Comparison of ENCODE assay signal across 15 cellular contexts in genomic region chr5:143010335-143010734, GRCh38.
A peak's percentile ranks its signal among the peaks of the same experiment; 100 is the strongest.
DNase-seq lines count a peak whose midpoint lies in the region; ATAC-seq, FAIRE-seq and TF ChIP-seq lines count a peak whose summit lies in the region.
"Had no signal": no experiment of that assay in that cellular context is flagged by ENCODE, and none has a peak within 500 bp of the region (broad histone marks: within the 10 kb centered on the region; RNA-seq: fewer than 3 reads in every experiment).

No MANE protein-coding gene starts in this region.

- CTCF ChIA-PET in activated naive CD4-positive, alpha-beta T cell treated with anti-CD3 and anti-CD28 coated beads, Interleukin-2, amount 10 ng/mL, durations not matched to agents 7 days and 5 days (lab: Charles Lee): no interaction called here

- H3K27me3 Mint-ChIP-seq in activated naive CD4-positive, alpha-beta T cell treated with anti-CD3 and anti-CD28 coated beads, Interleukin-2, amount 10 ng/mL, durations not matched to agents 7 days and 5 days: no peaks in the 10 kb centered on the region
- H3K27me3 Mint-ChIP-seq: stimulated activated naive CD8-positive, alpha-beta T cell treated with anti-CD3 and anti-CD28 coated beads, Interleukin-15, amount 100 ng/mL, for 72 hours had no signal

- H3K36me3 ChIP-seq in bronchial epithelial cell (ENCODE audit: control insufficient read depth, insufficient read depth, low read length): no peaks in the 10 kb centered on the region

- H3K4me1 Mint-ChIP-seq in activated naive CD4-positive, alpha-beta T cell treated with anti-CD3 and anti-CD28 coated beads, Interleukin-2, amount 10 ng/mL, durations not matched to agents 7 days and 5 days: peaks cover 56% of the 10 kb centered on the region
- H3K4me1 Mint-ChIP-seq in stimulated activated effector memory CD8-positive, alpha-beta T cell treated with anti-CD3 and anti-CD28 coated beads, Interleukin-12 subunit alpha, Interleukin-12 subunit beta, amount 100 ng/mL, for 72 hours: peaks cover 60% of the 10 kb centered on the region

- peak overlapping the region; percentile 24 for H3K27ac Mint-ChIP-seq in activated naive CD4-positive, alpha-beta T cell treated with anti-CD3 and anti-CD28 coated beads, Interleukin-2, amount 10 ng/mL, durations not matched to agents 7 days and 5 days
- H3K27ac Mint-ChIP-seq in activated naive CD4-positive, alpha-beta T cell treated with anti-CD3 and anti-CD28 coated beads, Interleukin-2, amount 50 U/mL, for 72 hours: peak overlapping the region in 1 of 2 donors; percentile 71
- H3K27ac Mint-ChIP-seq in stimulated activated effector memory CD8-positive, alpha-beta T cell treated with anti-CD3 and anti-CD28 coated beads, Interleukin-12 subunit alpha, Interleukin-12 subunit beta, amount 100 ng/mL, for 72 hours: peak overlapping the region; percentile 100

- H3K36me3 Mint-ChIP-seq in activated naive CD4-positive, alpha-beta T cell treated with anti-CD3 and anti-CD28 coated beads, Interleukin-2, amount 10 ng/mL, durations not matched to agents 7 days and 5 days: peaks cover 7% of the 10 kb centered on the region
- no peaks in the 10 kb centered on the region for H3K36me3 Mint-ChIP-seq in activated naive CD4-positive, alpha-beta T cell treated with anti-CD3 and anti-CD28 coated beads, Interleukin-2, amount 50 U/mL, for 72 hours
- H3K36me3 Mint-ChIP-seq in stimulated activated effector memory CD8-positive, alpha-beta T cell treated with anti-CD3 and anti-CD28 coated beads, Interleukin-12 subunit alpha, Interleukin-12 subunit beta, amount 100 ng/mL, for 72 hours: peaks cover 26% of the 10 kb centered on the region

- H3K4me3 ChIP-seq in bronchial epithelial cell (ENCODE audit: low read depth, low read length): no peak overlapping the region
- H3K4me3 ChIP-seq: esophagus muscularis mucosa, psoas muscle had no signal

- no peaks in the 10 kb centered on the region for H3K9me3 Mint-ChIP-seq in activated naive CD4-positive, alpha-beta T cell treated with anti-CD3 and anti-CD28 coated beads, Interleukin-2, amount 10 ng/mL, durations not matched to agents 7 days and 5 days
- no peaks in the 10 kb centered on the region for H3K9me3 Mint-ChIP-seq in activated naive CD4-positive, alpha-beta T cell treated with anti-CD3 and anti-CD28 coated beads, Interleukin-2, amount 50 U/mL, for 72 hours
- no peaks in the 10 kb centered on the region for H3K9me3 Mint-ChIP-seq in stimulated activated effector memory CD8-positive, alpha-beta T cell treated with anti-CD3 and anti-CD28 coated beads, Interleukin-12 subunit alpha, Interleukin-12 subunit beta, amount 100 ng/mL, for 72 hours
- H3K9me3 Mint-ChIP-seq: stimulated activated naive CD8-positive, alpha-beta T cell treated with anti-CD3 and anti-CD28 coated beads, Interleukin-15, amount 100 ng/mL, for 72 hours had no signal

- no peak for DNase-seq in activated naive CD4-positive, alpha-beta T cell treated with anti-CD3 and anti-CD28 coated beads, Interleukin-2, amount 10 ng/mL, durations not matched to agents 7 days and 5 days
- DNase-seq in activated naive CD4-positive, alpha-beta T cell treated with anti-CD3 and anti-CD28 coated beads, Interleukin-2, amount 50 U/mL, for 72 hours (ENCODE audit: low spot score in 2 of 2): no peak
- DNase-seq in NCI-H345 (lab: John Stamatoyannopoulos, UW) (peak; percentile 71), bronchial epithelial cell (ENCODE audit: low read depth) (peak; percentile 89), GM10266 (ENCODE audit: extremely low spot score) (no peak)
- no peak for DNase-seq in stimulated activated effector memory CD8-positive, alpha-beta T cell treated with anti-CD3 and anti-CD28 coated beads, Interleukin-12 subunit alpha, Interleukin-12 subunit beta, amount 100 ng/mL, for 72 hours (ENCODE audit: low spot score in 2 of 2)
- DNase-seq: activated CD4-positive, alpha-beta T cell treated with anti-CD3 and anti-CD28 coated beads for 4 hours; activated effector memory CD4-positive, alpha-beta T cell treated with anti-CD3 and anti-CD28 coated beads, Interleukin-2, amount 50 U/mL, for 16 hours; caudate nucleus; psoas muscle; stimulated activated CD4-positive, alpha-beta T cell treated with anti-CD3 and anti-CD28 coated beads, Interleukin-2, amount 100 ng/mL, for 48 hours; stimulated activated naive CD8-positive, alpha-beta T cell treated with anti-CD3 and anti-CD28 coated beads, Interleukin-15, amount 100 ng/mL, for 72 hours had no signal

- no peak for ATAC-seq in activated naive CD4-positive, alpha-beta T cell treated with anti-CD3 and anti-CD28 coated beads, Interleukin-2, amount 50 U/mL, for 72 hours
- no peak for ATAC-seq in stimulated activated effector memory CD8-positive, alpha-beta T cell treated with anti-CD3 and anti-CD28 coated beads, Interleukin-12 subunit alpha, Interleukin-12 subunit beta, amount 100 ng/mL, for 72 hours
- ATAC-seq in GM21576 (IDR thresholded peaks at IDR 0.05; ENCODE audit: unreplicated experiment) (no peak), HG03135 (IDR thresholded peaks at IDR 0.05; ENCODE audit: unreplicated experiment) (no peak)
- ATAC-seq: psoas muscle; stimulated activated naive CD8-positive, alpha-beta T cell treated with anti-CD3 and anti-CD28 coated beads, Interleukin-15, amount 100 ng/mL, for 72 hours had no signal

- no peak overlapping the region for H3K4me3 Mint-ChIP-seq in activated naive CD4-positive, alpha-beta T cell treated with anti-CD3 and anti-CD28 coated beads, Interleukin-2, amount 10 ng/mL, durations not matched to agents 7 days and 5 days
- no peak overlapping the region for H3K4me3 Mint-ChIP-seq in stimulated activated effector memory CD8-positive, alpha-beta T cell treated with anti-CD3 and anti-CD28 coated beads, Interleukin-12 subunit alpha, Interleukin-12 subunit beta, amount 100 ng/mL, for 72 hours
- H3K4me3 Mint-ChIP-seq: stimulated activated naive CD8-positive, alpha-beta T cell treated with anti-CD3 and anti-CD28 coated beads, Interleukin-15, amount 100 ng/mL, for 72 hours had no signal

- FAIRE-seq in bronchial epithelial cell (lab: Jason Lieb, UNC): no peak

- no peaks in the 10 kb centered on the region for H3K27me3 ChIP-seq in bronchial epithelial cell (ENCODE audit: control insufficient read depth, insufficient read depth, low read length)
- H3K27me3 ChIP-seq: esophagus muscularis mucosa had no signal

- TF ChIP-seq CTCF in bronchial epithelial cell (IDR thresholded peaks at IDR 0.05; ENCODE audit: insufficient read depth, low read length, severe bottlenecking): no peak
- no peak for TF ChIP-seq CTCF in GM10266 (IDR thresholded peaks at IDR 0.05; ENCODE audit: control insufficient read depth, insufficient read depth, low read depth, missing control alignments)

Comparison
In these comparisons a context has a peak if more than half of its experiments do, and no peak if none do; other contexts are left out.
1. DNase-seq: peak in NCI-H345 (single experiment) and bronchial epithelial cell (single experiment); none in activated naive CD4-positive, alpha-beta T cell treated with anti-CD3 and anti-CD28 coated beads, Interleukin-2, amount 10 ng/mL, durations not matched to agents 7 days and 5 days (single experiment), activated naive CD4-positive, alpha-beta T cell treated with anti-CD3 and anti-CD28 coated beads, Interleukin-2, amount 50 U/mL, for 72 hours (0 of 2), stimulated activated effector memory CD8-positive, alpha-beta T cell treated with anti-CD3 and anti-CD28 coated beads, Interleukin-12 subunit alpha, Interleukin-12 subunit beta, amount 100 ng/mL, for 72 hours (0 of 2) and GM10266 (single experiment).